ENCODE assay signal across 22 cellular contexts in genomic region chr11:93845181-93846092, GRCh38. TPM values are rescaled to one million over a fixed set of nuclear protein-coding genes. Genes with fewer than 3 reads are reported as not detected.
"Had no signal": no experiment of that assay in that cellular context is flagged by ENCODE, and none has a peak within 500 bp of the region (broad histone marks: within the 10 kb centered on the region; RNA-seq: fewer than 3 reads in every experiment).

No MANE protein-coding gene starts in this region.

- H3K27ac ChIP-seq: adrenal gland, cardiac muscle cell, tibial nerve had no signal

- H3K36me3 Mint-ChIP-seq: activated naive CD4-positive, alpha-beta T cell treated with anti-CD3 and anti-CD28 coated beads, Interleukin-2, amount 50 U/mL, for 72 hours; naive B cell had no signal

- DNase-seq: activated CD4-positive, alpha-beta T cell treated with anti-CD3 and anti-CD28 coated beads, Interleukin-2, amount 50 U/mL, for 1 hour; activated gamma-delta T cell treated with Interleukin-2 at 50 U/mL for 16 hours; adrenal gland; effector CD8-positive, alpha-beta T cell; mucosa of descending colon; naive B cell; retina; stimulated activated CD4-positive, alpha-beta T cell treated with anti-CD3 and anti-CD28 coated beads, Interleukin-2, amount 100 ng/mL, for 24 hours; stimulated activated naive CD8-positive, alpha-beta T cell treated with anti-CD3 and anti-CD28 coated beads, Interleukin-15, Interleukin-2, amounts not matched to agents 100 U/mL and 50 U/mL, for 24 hours; substantia nigra; T1000 had no signal

- H3K4me1 Mint-ChIP-seq: neural crest cell had no signal

- H3K4me3 Mint-ChIP-seq: dendritic cell treated with granulocyte-macrophage colony-stimulating factor and Interleukin-4, amounts not matched to agents 40 ng/mL and 50 ng/mL, for 4 days; neural crest cell had no signal

- H3K27me3 ChIP-seq: adrenal gland, cardiac muscle cell, tibial nerve had no signal

- H3K9me3 Mint-ChIP-seq: activated naive CD4-positive, alpha-beta T cell treated with anti-CD3 and anti-CD28 coated beads, Interleukin-2, amount 50 U/mL, for 72 hours; dendritic cell treated with granulocyte-macrophage colony-stimulating factor and Interleukin-4, amounts not matched to agents 40 ng/mL and 50 ng/mL, for 4 days; naive B cell; neural crest cell had no signal

- H3K27ac Mint-ChIP-seq: dendritic cell treated with granulocyte-macrophage colony-stimulating factor and Interleukin-4, amounts not matched to agents 40 ng/mL and 50 ng/mL, for 4 days; naive B cell had no signal

- ATAC-seq: activated CD4-positive, CD25-positive, alpha-beta regulatory T cell treated with anti-CD3 and anti-CD28 coated beads, Interleukin-2, amount 50 U/mL, for 24 hours; activated naive CD4-positive, alpha-beta T cell treated with anti-CD3 and anti-CD28 coated beads, Interleukin-2, amount 50 U/mL, for 72 hours; mucosa of descending colon; stimulated activated naive CD8-positive, alpha-beta T cell treated with anti-CD3 and anti-CD28 coated beads, Interleukin-15, Interleukin-2, amounts not matched to agents 100 U/mL and 50 U/mL, for 24 hours had no signal

- H3K4me3 ChIP-seq: adrenal gland, cardiac muscle cell, mucosa of descending colon, tibial nerve had no signal

- H3K36me3 ChIP-seq: adrenal gland, cardiac muscle cell, tibial nerve had no signal

- H3K9me3 ChIP-seq: adrenal gland, mucosa of descending colon, tibial nerve had no signal

RNA-seq across cellular contexts. Expression of gene VSTM5, which starts 5.0 kb away (rescaled TPM):
- total RNA-seq: activated naive CD4-positive, alpha-beta T cell treated with anti-CD3 and anti-CD28 coated beads, Interleukin-2, amount 50 U/mL, for 72 hours; chondrocyte; endothelial cell of umbilical vein; glomerular endothelial cell; liver; neural crest cell; T-helper 1 cell treated with Interleukin-12 subunit alpha and Interleukin-12 subunit beta and Interleukin-4 antibody, amounts not matched to agents 30 ng/mL and 1 ng/mL, for 36 hours had no signal
- polyA plus RNA-seq: cardiac muscle cell had no signal
